ENCODE assay signal across 17 cellular contexts in genomic region chr3:190695225-190695624, GRCh38.
DNase-seq lines count a peak whose midpoint lies in the region; ATAC-seq, FAIRE-seq and TF ChIP-seq lines count a peak whose summit lies in the region.
"Had no signal": no experiment of that assay in that cellular context is flagged by ENCODE, and none has a peak within 500 bp of the region (broad histone marks: within the 10 kb centered on the region; RNA-seq: fewer than 3 reads in every experiment).

No MANE protein-coding gene starts in this region.

- no peaks in the 10 kb centered on the region for H3K9me3 Mint-ChIP-seq in stimulated activated memory B cell treated with anti-CD40 and anti-IgM and Interleukin-4, amounts not matched to agents 10 μg/mL and 1 μg/mL and 100 μg/mL, for 72 hours
- H3K9me3 Mint-ChIP-seq: HFFc6 had no signal

- H3K9me3 ChIP-seq in right lobe of liver (no peaks in the 10 kb centered on the region), HepG2 (ENCODE audit: low read length) (no peaks in the 10 kb centered on the region), osteoblast (ENCODE audit: low read depth, low read length) (no peaks in the 10 kb centered on the region)

- H3K36me3 Mint-ChIP-seq in stimulated activated memory B cell treated with anti-CD40 and anti-IgM and Interleukin-4, amounts not matched to agents 10 μg/mL and 1 μg/mL and 100 μg/mL, for 72 hours: no peaks in the 10 kb centered on the region
- H3K36me3 Mint-ChIP-seq: CD4-positive, CD25-positive, alpha-beta regulatory T cell had no signal

- H3K9ac ChIP-seq in HepG2 (ENCODE audit: insufficient read depth, low read depth, low read length): no peak overlapping the region
- H3K9ac ChIP-seq: BLaER1 treated with 17β-estradiol and CSF1 and Interleukin-3, amounts not matched to agents 10 nM and 100 nM had no signal

- H2AFZ ChIP-seq in HepG2 (ENCODE audit: low read length) (no peak overlapping the region), osteoblast (ENCODE audit: low read length) (peak overlapping the region; percentile 26)

- TF ChIP-seq CTCF in right lobe of liver (IDR thresholded peaks at IDR 0.05) (no peak), HepG2 (CRISPR knock-in tag; IDR thresholded peaks at IDR 0.05) (no peak), osteoblast (IDR thresholded peaks at IDR 0.05; ENCODE audit: extremely low read depth, low read depth, low read length) (no peak)

- H3K27ac ChIP-seq in right lobe of liver (peak overlapping the region in 2 of 3 donors; percentile 6 to 25), HepG2 (ENCODE audit: extremely low read length, insufficient read depth, low read length) (no peak overlapping the region), osteoblast (ENCODE audit: low read depth, low read length) (no peak overlapping the region)
- H3K27ac ChIP-seq: BLaER1 treated with 17β-estradiol and CSF1 and Interleukin-3, amounts not matched to agents 10 nM and 100 nM had no signal

- no peaks in the 10 kb centered on the region for H3K27me3 ChIP-seq in right lobe of liver
- H3K27me3 ChIP-seq in HepG2 (ENCODE audit: control insufficient read depth in 1 of 2, insufficient read depth in 2 of 2, low read length in 2 of 2): no peaks in the 10 kb centered on the region; a peak in 1 of 5 replicates
- H3K27me3 ChIP-seq in osteoblast (ENCODE audit: insufficient read depth, low read length): no peaks in the 10 kb centered on the region
- H3K27me3 ChIP-seq: BLaER1 treated with 17β-estradiol and CSF1 and Interleukin-3, amounts not matched to agents 10 nM and 100 nM had no signal

- H3K4me3 Mint-ChIP-seq in stimulated activated memory B cell treated with anti-CD40 and anti-IgM and Interleukin-4, amounts not matched to agents 10 μg/mL and 1 μg/mL and 100 μg/mL, for 72 hours: no peak overlapping the region
- H3K4me3 Mint-ChIP-seq: CD4-positive, CD25-positive, alpha-beta regulatory T cell; HFFc6 had no signal

- H3K36me3 ChIP-seq in right lobe of liver (no peaks in the 10 kb centered on the region), HepG2 (replicated peaks in 1 of 2; ENCODE audit: control insufficient read depth in 1 of 2, insufficient read depth in 2 of 2, low read length in 2 of 2) (no peaks in the 10 kb centered on the region), osteoblast (ENCODE audit: insufficient read depth, low read length) (no peaks in the 10 kb centered on the region)
- H3K36me3 ChIP-seq: BLaER1 treated with 17β-estradiol and CSF1 and Interleukin-3, amounts not matched to agents 10 nM and 100 nM had no signal

- TF ChIP-seq EP300 in HepG2 (IDR thresholded peaks at IDR 0.05; ENCODE audit: low read depth in 2 of 2, low read length in 2 of 2): no peak
- TF ChIP-seq EP300 in HepG2 (CRISPR knock-in tag; IDR thresholded peaks at IDR 0.05; ENCODE audit: borderline replicate concordance): no peak

- intact Hi-C loops in right lobe of liver (cut with DNase I) (no loop called here), HepG2 (cut with micrococcal nuclease; ENCODE audit: unreplicated experiment) (loop anchor here (5.0 kb wide), 2 partner anchors 253 to 373 kb away; partner anchors contain the start of gene CLDN1)

- H3K4me2 ChIP-seq in HepG2 (ENCODE audit: low read depth, low read length): no peak overlapping the region
- H3K4me2 ChIP-seq in osteoblast (ENCODE audit: insufficient read depth, low read length): no peak overlapping the region
- H3K4me2 ChIP-seq: BLaER1 treated with 17β-estradiol and CSF1 and Interleukin-3, amounts not matched to agents 10 nM and 100 nM had no signal

- H3K4me3 ChIP-seq in right lobe of liver (no peak overlapping the region), HepG2 (replicated peaks in 1 of 3; ENCODE audit: insufficient read depth in 1 of 3, low read depth in 2 of 3, low read length in 3 of 3) (no peak overlapping the region), osteoblast (ENCODE audit: insufficient read depth, low read length) (no peak overlapping the region)
- H3K4me3 ChIP-seq: BLaER1 treated with 17β-estradiol and CSF1 and Interleukin-3, amounts not matched to agents 10 nM and 100 nM; GM12878 had no signal

- 58% methylated on average over 1 of the region's 1 CpG for WGBS in right lobe of liver (ENCODE audit: insufficient coverage, low coverage, low lambda C conversion rate, missing lambda C conversion rate)
- WGBS in HepG2 (ENCODE audit: low lambda C conversion rate): 79% methylated on average over 1 of the region's 1 CpG

- no peak for TF ChIP-seq POLR2A in right lobe of liver (IDR thresholded peaks at IDR 0.05)
- TF ChIP-seq POLR2A in HepG2 (IDR thresholded peaks at IDR 0.05; ENCODE audit: insufficient read depth in 1 of 2, low read depth in 2 of 2, low read length in 2 of 2): no peak

- TF ChIP-seq RAD21 in HepG2 (CRISPR knock-in tag; IDR thresholded peaks at IDR 0.05): no peak

- no peaks in the 10 kb centered on the region for H3K4me1 Mint-ChIP-seq in stimulated activated memory B cell treated with anti-CD40 and anti-IgM and Interleukin-4, amounts not matched to agents 10 μg/mL and 1 μg/mL and 100 μg/mL, for 72 hours
- H3K4me1 Mint-ChIP-seq: CD4-positive, CD25-positive, alpha-beta regulatory T cell had no signal

- peaks cover 12% of the 10 kb centered on the region for H3K27me3 Mint-ChIP-seq in stimulated activated memory B cell treated with anti-CD40 and anti-IgM and Interleukin-4, amounts not matched to agents 10 μg/mL and 1 μg/mL and 100 μg/mL, for 72 hours

- H3K27ac Mint-ChIP-seq in stimulated activated memory B cell treated with anti-CD40 and anti-IgM and Interleukin-4, amounts not matched to agents 10 μg/mL and 1 μg/mL and 100 μg/mL, for 72 hours: no peak overlapping the region
- H3K27ac Mint-ChIP-seq: CD4-positive, CD25-positive, alpha-beta regulatory T cell; HFFc6 had no signal

- DNase-seq in right lobe of liver: no peak
- no peak for DNase-seq in HepG2 (ENCODE audit: low spot score)
- peak; percentile 43 for DNase-seq in inferior parietal cortex (ENCODE audit: extremely low spot score)
- DNase-seq in osteoblast (ENCODE audit: insufficient read length, low spot score, missing footprints): no peak
- DNase-seq in superior temporal gyrus (ENCODE audit: extremely low spot score): peak; percentile 60
- no peak for DNase-seq in NCI-H187 treated with DMSO at 0.1 percent for 48 hours (lab: John Stamatoyannopoulos, UW)
- DNase-seq: 8988T; ACHN; CD4-positive, CD25-positive, alpha-beta regulatory T cell; DMS79; HCEC 1CT; HFFc6 had no signal

- H4K20me1 ChIP-seq in HepG2 (ENCODE audit: insufficient read depth, low read length) (no peaks in the 10 kb centered on the region), osteoblast (ENCODE audit: insufficient read depth, low read length) (no peaks in the 10 kb centered on the region)
- H4K20me1 ChIP-seq: BLaER1 treated with 17β-estradiol and CSF1 and Interleukin-3, amounts not matched to agents 10 nM and 100 nM had no signal

- no peak for FAIRE-seq in HepG2 (lab: Jason Lieb, UNC)
- FAIRE-seq: GM12878, H1 had no signal

- no TSS peak for BruUV-seq in HepG2 (replicated peaks; lab: Mats Ljungman, UMichigan)

- POLR2A ChIA-PET in HepG2 (lab: Yijun Ruan, JAX): no interaction called here

- in situ Hi-C loops in HepG2 (cut with HindIII; ENCODE audit: extremely low pct_ligation_motif_present, low pct_unique_long_range_greater_than_20kb): loop anchor here (10.0 to 25.0 kb wide), 2 partner anchors 180 to 733 kb away; partner anchors contain the start of gene IL1RAP

- H3K4me1 ChIP-seq in right lobe of liver (peaks cover 0 to 26% (median 0%) of the 10 kb centered on the region in 4 donors), HepG2 (ENCODE audit: insufficient read depth, low read length) (peaks cover 21% of the 10 kb centered on the region), osteoblast (ENCODE audit: insufficient read depth, low read length) (peaks cover 15% of the 10 kb centered on the region)

- CTCF ChIA-PET in HepG2 (lab: Yijun Ruan, JAX; ENCODE audit: low intra/inter-chr PET ratio, low total read pairs): no interaction called here

- H3K79me2 ChIP-seq in HepG2 (ENCODE audit: insufficient read depth, low read length) (no peaks in the 10 kb centered on the region), osteoblast (ENCODE audit: insufficient read depth, low read length) (no peaks in the 10 kb centered on the region)

- ATAC-seq in right lobe of liver: peak in 1 of 4 donors; percentile 6
- no peak for ATAC-seq in HepG2
- ATAC-seq in HG02610 (IDR thresholded peaks at IDR 0.05; ENCODE audit: unreplicated experiment): no peak
- ATAC-seq in stimulated activated memory B cell treated with anti-CD40 and anti-IgM and Interleukin-4, amounts not matched to agents 10 μg/mL and 1 μg/mL and 100 μg/mL, for 72 hours: no peak
- ATAC-seq: GM12878 had no signal

TF ChIP-seq in HepG2, 621 proteins besides CTCF, POLR2A, EP300 and RAD21 (continues in another document):
- TF ChIP-seq NBN (conservative IDR thresholded peaks at IDR 0.05) (no peak), RFXANK (CRISPR knock-in tag; IDR thresholded peaks at IDR 0.05) (no peak), ZNF260 (CRISPR knock-in tag; IDR thresholded peaks at IDR 0.05; ENCODE audit: borderline replicate concordance, low read depth) (no peak), ZNF549 (CRISPR knock-in tag; IDR thresholded peaks at IDR 0.05) (no peak), BHLHE40 (IDR thresholded peaks at IDR 0.05; ENCODE audit: low read length) (no peak), ZNF143 (CRISPR knock-in tag; IDR thresholded peaks at IDR 0.05) (no peak), ZNF34 (CRISPR knock-in tag; IDR thresholded peaks at IDR 0.05; ENCODE audit: borderline replicate concordance) (no peak), ZBTB14 (CRISPR knock-in tag; IDR thresholded peaks at IDR 0.05) (no peak), MZF1 (CRISPR knock-in tag; IDR thresholded peaks at IDR 0.05; ENCODE audit: borderline replicate concordance) (no peak), ZNF672 (CRISPR knock-in tag; IDR thresholded peaks at IDR 0.05) (no peak), NFIB (CRISPR knock-in tag; IDR thresholded peaks at IDR 0.05; ENCODE audit: borderline replicate concordance) (no peak)

Comparison
In these comparisons a context has a peak if more than half of its experiments do, and no peak if none do; other contexts are left out.
1. H3K27ac ChIP-seq: peak in right lobe of liver (2 of 3); none in HepG2 (single experiment) and osteoblast (single experiment).
2. DNase-seq: peak in inferior parietal cortex (single experiment) and superior temporal gyrus (single experiment); none in right lobe of liver (0 of 3), HepG2 (single experiment), osteoblast (single experiment) and NCI-H187 treated with DMSO at 0.1 percent for 48 hours (single experiment).